ENCODE assay signal across 30 cellular contexts in genomic region chr16:50622029-50622428, GRCh38. TPM values are rescaled to one million over a fixed set of nuclear protein-coding genes. Genes with fewer than 3 reads are reported as not detected.
"Had no signal": no experiment of that assay in that cellular context is flagged by ENCODE, and none has a peak within 500 bp of the region (broad histone marks: within the 10 kb centered on the region; RNA-seq: fewer than 3 reads in every experiment).

No MANE protein-coding gene starts in this region.

- H3K27me3 Mint-ChIP-seq: stimulated activated memory B cell treated with anti-CD40 and anti-IgM and Interleukin-4, amounts not matched to agents 10 μg/mL and 1 μg/mL and 100 μg/mL, for 72 hours; stimulated activated naive CD8-positive, alpha-beta T cell treated with anti-CD3 and anti-CD28 coated beads, Interleukin-15, amount 100 ng/mL, for 72 hours; stimulated activated naive CD8-positive, alpha-beta T cell treated with anti-CD3 and anti-CD28 coated beads, Interleukin-15, Interleukin-2, amounts not matched to agents 100 ng/mL and 50 ng/mL, for 24 hours; type B pancreatic cell had no signal

- H3K4me3 Mint-ChIP-seq: stimulated activated effector memory CD8-positive, alpha-beta T cell treated with anti-CD3 and anti-CD28 coated beads, Interleukin-12 subunit alpha, Interleukin-12 subunit beta, amount 100 ng/mL, for 72 hours; stimulated activated memory B cell treated with anti-CD40 and anti-IgM and Interleukin-4, amounts not matched to agents 10 μg/mL and 1 μg/mL and 100 μg/mL, for 72 hours; stimulated activated naive B cell treated with anti-CD40 and anti-IgM and Interleukin-4, amounts not matched to agents 10 μg/mL and 1 μg/mL and 100 μg/mL, for 72 hours; stimulated activated naive CD8-positive, alpha-beta T cell treated with anti-CD3 and anti-CD28 coated beads, Interleukin-15, amount 100 ng/mL, for 72 hours; stimulated activated naive CD8-positive, alpha-beta T cell treated with anti-CD3 and anti-CD28 coated beads, Interleukin-15, Interleukin-2, amounts not matched to agents 100 ng/mL and 50 ng/mL, for 24 hours; type B pancreatic cell had no signal

- H3K36me3 Mint-ChIP-seq: stimulated activated effector memory CD8-positive, alpha-beta T cell treated with anti-CD3 and anti-CD28 coated beads, Interleukin-12 subunit alpha, Interleukin-12 subunit beta, amount 100 ng/mL, for 72 hours; stimulated activated memory B cell treated with anti-CD40 and anti-IgM and Interleukin-4, amounts not matched to agents 10 μg/mL and 1 μg/mL and 100 μg/mL, for 72 hours had no signal

- H3K9me3 ChIP-seq: stomach, suprapubic skin, testis, thoracic aorta, thyroid gland, tibial artery, tibial nerve, transverse colon, upper lobe of left lung, upper lobe of right lung, uterus, vagina had no signal

- H3K27ac ChIP-seq: stomach, suprapubic skin, testis, thoracic aorta, thyroid gland, tibial artery, tibial nerve, transverse colon, upper lobe of right lung, uterus, vagina had no signal

- H3K27me3 ChIP-seq: stomach, suprapubic skin, testis, thyroid gland, tibial artery, tibial nerve, transverse colon, upper lobe of left lung, upper lobe of right lung, uterus, vagina had no signal

- H3K27ac Mint-ChIP-seq: stimulated activated effector memory CD8-positive, alpha-beta T cell treated with anti-CD3 and anti-CD28 coated beads, Interleukin-12 subunit alpha, Interleukin-12 subunit beta, amount 100 ng/mL, for 72 hours; stimulated activated memory B cell treated with anti-CD40 and anti-IgM and Interleukin-4, amounts not matched to agents 10 μg/mL and 1 μg/mL and 100 μg/mL, for 72 hours; stimulated activated naive B cell treated with anti-CD40 and anti-IgM and Interleukin-4, amounts not matched to agents 10 μg/mL and 1 μg/mL and 100 μg/mL, for 72 hours; stimulated activated naive CD8-positive, alpha-beta T cell treated with anti-CD3 and anti-CD28 coated beads, Interleukin-15, Interleukin-2, amounts not matched to agents 100 ng/mL and 50 ng/mL, for 24 hours had no signal

- DNase-seq: stimulated activated CD4-positive, alpha-beta T cell treated with anti-CD3 and anti-CD28 coated beads, Interleukin-2, amount 100 ng/mL, for 48 hours; stimulated activated CD4-positive, alpha-beta T cell treated with anti-CD3 and anti-CD28 coated beads, Interleukin-4, amount 100 ng/mL, for 1 hour; stimulated activated CD4-positive, alpha-beta T cell treated with anti-CD3 and anti-CD28 coated beads, Interleukin-4, amount 100 ng/mL, for 24 hours; stimulated activated CD4-positive, alpha-beta T cell treated with anti-CD3 and anti-CD28 coated beads, Interleukin-4, amount 100 ng/mL, for 4 hours; stimulated activated CD8-positive, alpha-beta memory T cell treated with anti-CD3 and anti-CD28 coated beads, Interleukin-4, amount 100 ng/mL, for 48 hours; stimulated activated naive B cell treated with anti-CD40 and anti-IgM and Interleukin-4, amounts not matched to agents 10 μg/mL and 1 μg/mL and 100 μg/mL, for 72 hours; stimulated activated naive CD4-positive, alpha-beta T cell; stimulated activated naive CD4-positive, alpha-beta T cell treated with Interleukin-2 at 50 U/mL for 16 hours; stimulated activated naive CD8-positive, alpha-beta T cell treated with anti-CD3 and anti-CD28 coated beads, Interleukin-15, amount 100 ng/mL, for 72 hours; stimulated activated naive CD8-positive, alpha-beta T cell treated with anti-CD3 and anti-CD28 coated beads, Interleukin-15, Interleukin-2, amounts not matched to agents 100 U/mL and 50 U/mL, for 24 hours; stomach; substantia nigra; testis; thyroid gland; tibial artery; transverse colon; trophoblast cell; upper lobe of left lung; upper lobe of right lung; uterus had no signal

- H3K36me3 ChIP-seq: stomach, suprapubic skin, thyroid gland, transverse colon, upper lobe of right lung, uterus, vagina had no signal

- FAIRE-seq: urothelium cell line had no signal

- H3K9me3 Mint-ChIP-seq: stimulated activated effector memory CD8-positive, alpha-beta T cell treated with anti-CD3 and anti-CD28 coated beads, Interleukin-12 subunit alpha, Interleukin-12 subunit beta, amount 100 ng/mL, for 72 hours; stimulated activated memory B cell treated with anti-CD40 and anti-IgM and Interleukin-4, amounts not matched to agents 10 μg/mL and 1 μg/mL and 100 μg/mL, for 72 hours; stimulated activated naive B cell treated with anti-CD40 and anti-IgM and Interleukin-4, amounts not matched to agents 10 μg/mL and 1 μg/mL and 100 μg/mL, for 72 hours; stimulated activated naive CD8-positive, alpha-beta T cell treated with anti-CD3 and anti-CD28 coated beads, Interleukin-15, amount 100 ng/mL, for 72 hours; stimulated activated naive CD8-positive, alpha-beta T cell treated with anti-CD3 and anti-CD28 coated beads, Interleukin-15, Interleukin-2, amounts not matched to agents 100 ng/mL and 50 ng/mL, for 24 hours; type B pancreatic cell had no signal

- ATAC-seq: stimulated activated effector memory CD8-positive, alpha-beta T cell treated with anti-CD3 and anti-CD28 coated beads, Interleukin-12 subunit alpha, Interleukin-12 subunit beta, amount 100 ng/mL, for 72 hours; stimulated activated memory B cell treated with anti-CD40 and anti-IgM and Interleukin-4, amounts not matched to agents 10 μg/mL and 1 μg/mL and 100 μg/mL, for 72 hours; stimulated activated naive B cell treated with anti-CD40 and anti-IgM and Interleukin-4, amounts not matched to agents 10 μg/mL and 1 μg/mL and 100 μg/mL, for 72 hours; stimulated activated naive CD8-positive, alpha-beta T cell treated with anti-CD3 and anti-CD28 coated beads, Interleukin-15, amount 100 ng/mL, for 72 hours; stimulated activated naive CD8-positive, alpha-beta T cell treated with anti-CD3 and anti-CD28 coated beads, Interleukin-15, Interleukin-2, amounts not matched to agents 100 U/mL and 50 U/mL, for 24 hours; upper lobe of right lung had no signal

- H3K4me3 ChIP-seq: stomach, suprapubic skin, testis, thoracic aorta, thyroid gland, tibial artery, tibial nerve, transverse colon, upper lobe of left lung, upper lobe of right lung, uterus, vagina had no signal

- H3K4me1 ChIP-seq: testis had no signal

RNA-seq across cellular contexts. Expression of gene SNX20, which starts 59.1 kb away (rescaled TPM):
- total RNA-seq: temporal lobe had no signal
